Comparison of ENCODE assay signal across 1 cellular context in genomic region chr22:50641696-50642607, GRCh38.
A peak's percentile ranks its signal among the peaks of the same experiment; 100 is the strongest.
TF ChIP-seq lines count a peak whose summit lies in the region.

No MANE protein-coding gene starts in this region.

TF ChIP-seq in H1, 55 proteins besides CTCF, POLR2A, EP300 and RAD21 (continued from another document):
- TF ChIP-seq NANOG (IDR thresholded peaks at IDR 0.05; ENCODE audit: insufficient read depth, low read depth, low read length, poor library complexity, severe bottlenecking), result peak; percentile 87
- TF ChIP-seq FOSL1 (IDR thresholded peaks at IDR 0.05; ENCODE audit: insufficient read depth, low read depth, low read length), result no peak
- no peak for TF ChIP-seq RFX5 (IDR thresholded peaks at IDR 0.05; ENCODE audit: borderline replicate concordance, low read depth, low read length)
- TF ChIP-seq TAF1 (IDR thresholded peaks at IDR 0.05; ENCODE audit: low read depth, low read length), result peak; percentile 35; the same call in 1 of the 2 replicates
- TF ChIP-seq TAF7 (optimal IDR thresholded peaks at IDR 0.05; ENCODE audit: borderline replicate concordance, low read depth, low read length), result no peak
- TF ChIP-seq TEAD4 (IDR thresholded peaks at IDR 0.05; ENCODE audit: low read depth, low read length), result peak; percentile 66
- no peak for TF ChIP-seq CBX8 (IDR thresholded peaks at IDR 0.05; ENCODE audit: borderline replicate concordance, low read depth, low read length)
- TF ChIP-seq SP2 (IDR thresholded peaks at IDR 0.05; ENCODE audit: low read length), result no peak
- no peak for TF ChIP-seq SIRT6 (IDR thresholded peaks at IDR 0.05; ENCODE audit: low read length)
- no peak for TF ChIP-seq HDAC6 (IDR thresholded peaks at IDR 0.05; ENCODE audit: low read depth, low read length)
- peak; percentile 41 for TF ChIP-seq MAX (IDR thresholded peaks at IDR 0.05)
- TF ChIP-seq CTBP2 (IDR thresholded peaks at IDR 0.05; ENCODE audit: borderline replicate concordance, insufficient read depth, insufficient read length, low read length), result no peak
- TF ChIP-seq TBP (IDR thresholded peaks at IDR 0.05; ENCODE audit: low read depth, low read length), result peak; percentile 60; the same call in 1 of the 2 replicates
- TF ChIP-seq KDM4A (IDR thresholded peaks at IDR 0.05; ENCODE audit: low read depth, low read length, severe bottlenecking), result no peak
- no peak for TF ChIP-seq HDAC2 (IDR thresholded peaks at IDR 0.05; ENCODE audit: borderline replicate concordance in 1 of 2, low read depth in 2 of 2, low read length in 2 of 2)
- TF ChIP-seq YY1 (IDR thresholded peaks at IDR 0.05; ENCODE audit: low read depth, low read length), result peak; percentile 62
- no peak for TF ChIP-seq EGR1 (IDR thresholded peaks at IDR 0.05; ENCODE audit: borderline replicate concordance, low read depth, low read length)
- TF ChIP-seq POLR2AphosphoS5 (IDR thresholded peaks at IDR 0.05; ENCODE audit: low read depth, low read length), result no peak
- no peak for TF ChIP-seq SUZ12 (IDR thresholded peaks at IDR 0.05; ENCODE audit: low read length)
- TF ChIP-seq ASH2L (IDR thresholded peaks at IDR 0.05; ENCODE audit: low read length), result peak; percentile 80
- no peak for TF ChIP-seq GABPA (IDR thresholded peaks at IDR 0.05; ENCODE audit: borderline replicate concordance, insufficient read depth, low read length)
- TF ChIP-seq CREB1 (IDR thresholded peaks at IDR 0.05), result no peak
- TF ChIP-seq POU5F1 (IDR thresholded peaks at IDR 0.05; ENCODE audit: low read depth, low read length), result no peak
- TF ChIP-seq EZH2 (IDR thresholded peaks at IDR 0.05; ENCODE audit: low read depth, low read length, severe bottlenecking), result no peak
- TF ChIP-seq E2F6 (IDR thresholded peaks at IDR 0.05), result peak; percentile 81; the same call in 1 of the 2 replicates
- no peak for TF ChIP-seq SRF (IDR thresholded peaks at IDR 0.05; ENCODE audit: low read depth, low read length)
- TF ChIP-seq ATF2 (IDR thresholded peaks at IDR 0.05; ENCODE audit: low read length), result no peak
- no peak for TF ChIP-seq KDM5A (IDR thresholded peaks at IDR 0.05; ENCODE audit: low read length)
- no peak for TF ChIP-seq NRF1 (IDR thresholded peaks at IDR 0.05; ENCODE audit: low read depth, low read length)
- TF ChIP-seq BACH1 (IDR thresholded peaks at IDR 0.05; ENCODE audit: low read length), result no peak
- no peak for TF ChIP-seq SIX5 (IDR thresholded peaks at IDR 0.05; ENCODE audit: low read depth, low read length)
- no peak for TF ChIP-seq JUN (IDR thresholded peaks at IDR 0.05; ENCODE audit: low read depth, low read length)
- no peak for TF ChIP-seq KDM1A (IDR thresholded peaks at IDR 0.05; ENCODE audit: borderline replicate concordance, low read length)
- TF ChIP-seq PHF8 (conservative IDR thresholded peaks at IDR 0.05; ENCODE audit: low read depth, low read length), result no peak
- TF ChIP-seq ZNF274 (IDR thresholded peaks at IDR 0.05; ENCODE audit: borderline replicate concordance, extremely low read depth, low read length), result no peak
- no peak for TF ChIP-seq CHD2 (IDR thresholded peaks at IDR 0.05; ENCODE audit: low read length)
- no peak for TF ChIP-seq MAFK (IDR thresholded peaks at IDR 0.05; ENCODE audit: low read depth, low read length)
- TF ChIP-seq SP4 (IDR thresholded peaks at IDR 0.05; ENCODE audit: low read length), result no peak
- TF ChIP-seq SP1 (IDR thresholded peaks at IDR 0.05; ENCODE audit: low read depth, low read length), result peak; percentile 53; the same call in 1 of the 2 replicates
- no peak for TF ChIP-seq SAP30 (IDR thresholded peaks at IDR 0.05; ENCODE audit: insufficient read depth, insufficient replicate concordance, low read length)
TF ChIP-seq in H1: peak in this region for 13.
